Comparison of ENCODE assay signal across 1 cellular context in the genomic region with DNA sequence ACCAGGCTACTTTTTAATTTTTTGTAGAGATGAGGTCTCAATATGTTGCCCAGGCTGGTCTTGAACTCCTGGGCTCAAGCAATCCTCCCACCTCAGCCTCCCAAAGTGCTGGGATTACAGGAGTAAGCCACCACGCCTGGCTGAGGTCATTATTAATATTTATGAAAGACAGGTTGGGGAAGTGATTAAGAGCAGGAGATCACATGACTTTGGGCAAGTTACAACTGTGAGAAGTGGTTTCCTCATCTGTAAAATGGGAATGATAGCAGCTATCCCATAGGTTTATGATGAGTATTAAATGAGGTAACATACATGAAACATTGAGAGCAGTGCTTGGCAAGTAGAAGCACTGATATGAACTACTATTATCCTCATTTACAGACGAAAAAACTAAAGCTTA. TPM values are rescaled to one million over a fixed set of nuclear protein-coding genes. Genes with fewer than 3 reads are reported as not detected.
"Had no signal": no experiment of that assay in that cellular context is flagged by ENCODE, and none has a peak within 500 bp of the region (broad histone marks: within the 10 kb centered on the region; RNA-seq: fewer than 3 reads in every experiment).

No MANE protein-coding gene starts in this region.

RNA-seq across cellular contexts. Expression of gene SLC4A5, which starts 7.0 kb away (rescaled TPM):
- total RNA-seq: pulmonary artery endothelial cell had no signal
